Comparison of ENCODE assay signal across 8 cellular contexts in the genomic region with DNA sequence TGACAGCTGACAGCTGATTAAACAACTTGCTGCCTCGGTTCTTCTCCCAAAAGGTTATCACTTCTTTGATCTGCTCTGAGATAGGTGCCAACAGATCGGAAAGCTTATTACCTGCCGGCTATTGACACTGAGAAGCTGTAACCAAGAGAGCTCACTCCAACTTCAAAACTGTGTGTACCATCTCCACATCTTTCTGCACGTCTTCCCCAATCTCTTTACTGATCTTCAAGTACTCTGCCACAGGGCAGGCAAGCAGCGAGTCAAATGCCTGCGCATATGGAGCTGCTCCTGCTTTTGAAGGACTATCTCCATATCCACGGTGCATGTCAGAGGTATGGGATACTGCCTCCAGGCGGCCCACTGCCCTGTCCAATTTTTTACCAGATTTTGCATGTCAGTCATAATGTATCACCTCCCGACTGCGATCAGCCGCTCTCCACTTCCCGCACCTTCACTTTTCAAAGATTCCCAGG. TPM values are rescaled to one million over a fixed set of nuclear protein-coding genes. Genes with fewer than 3 reads are reported as not detected.
DNase-seq lines count a peak whose midpoint lies in the region; TF ChIP-seq lines count a peak whose summit lies in the region.

No MANE protein-coding gene starts in this region.

- H3K36me3 Mint-ChIP-seq in activated CD4-positive, alpha-beta T cell treated with anti-CD3 and anti-CD28 coated beads, Interleukin-2, amount 10 ng/mL, durations not matched to agents 7 days and 5 days (ENCODE audit: low read depth), result peaks cover 35% of the 10 kb centered on the region

- no peak overlapping the region for H3K9ac ChIP-seq in OCI-LY3 (ENCODE audit: low read length)

- DNase-seq in activated CD4-positive, alpha-beta T cell treated with anti-CD3 and anti-CD28 coated beads, Interleukin-2, amount 10 ng/mL, durations not matched to agents 7 days and 5 days, result no peak
- no peak for DNase-seq in activated CD4-positive, alpha-beta T cell treated with anti-CD3 and anti-CD28 coated beads for 48 hours
- no peak for DNase-seq in fibroblast of mammary gland (ENCODE audit: low read depth)
- no peak for DNase-seq in sigmoid colon
- DNase-seq in DMS79 (lab: John Stamatoyannopoulos, UW), result no peak
- DNase-seq in posterior vena cava (ENCODE audit: low spot score), result no peak
- no peak for DNase-seq in DMS153 (lab: John Stamatoyannopoulos, UW)

- peak overlapping the region; percentile 2 for H3K27ac Mint-ChIP-seq in activated CD4-positive, alpha-beta T cell treated with anti-CD3 and anti-CD28 coated beads, Interleukin-2, amount 10 ng/mL, durations not matched to agents 7 days and 5 days

- no peaks in the 10 kb centered on the region for H4K20me1 ChIP-seq in OCI-LY3 (ENCODE audit: insufficient read depth, low read length)

- H3K36me3 ChIP-seq in OCI-LY3 (replicated peaks; ENCODE audit: low read depth, low read length), result peaks cover 5% of the 10 kb centered on the region
- H3K36me3 ChIP-seq in sigmoid colon, result peaks cover 0 to 21% (median 0%) of the 10 kb centered on the region in 4 donors

- POLR2A ChIA-PET in activated CD4-positive, alpha-beta T cell treated with anti-CD3 and anti-CD28 coated beads, Interleukin-2, amount 10 ng/mL, durations not matched to agents 7 days and 5 days (lab: Charles Lee), result no interaction called here

- H3K4me2 ChIP-seq in OCI-LY3 (ENCODE audit: low read length), result peak overlapping the region; percentile 66

- peaks cover 4% of the 10 kb centered on the region; the same call in 1 of the 2 replicates for H3K4me1 ChIP-seq in OCI-LY3 (ENCODE audit: low read length)
- H3K4me1 ChIP-seq in sigmoid colon, result peaks cover 0 to 13% (median 8%) of the 10 kb centered on the region in 4 donors

- peak overlapping the region; percentile 80 for H3K4me3 Mint-ChIP-seq in activated CD4-positive, alpha-beta T cell treated with anti-CD3 and anti-CD28 coated beads, Interleukin-2, amount 10 ng/mL, durations not matched to agents 7 days and 5 days

- H3K27ac ChIP-seq in OCI-LY3 (ENCODE audit: low read length), result no peak overlapping the region
- H3K27ac ChIP-seq in sigmoid colon, result peak overlapping the region in 3 of 4 donors; percentile 62 to 77 (median 65)

- H2AFZ ChIP-seq in OCI-LY3 (ENCODE audit: low read depth, low read length), result peak overlapping the region; percentile 84; the same call in 1 of the 2 replicates

- WGBS in sigmoid colon, 2 donors, result 61 to 68% methylated on average over 12 of the region's 12 CpGs

- H3K4me3 ChIP-seq in OCI-LY3 (ENCODE audit: low read length) (peak overlapping the region; percentile 91), fibroblast of mammary gland (ENCODE audit: control insufficient read depth, low read depth, low read length) (peak overlapping the region; percentile 71), sigmoid colon (peak overlapping the region; percentile 68 to 92 (median 85))

- H3K4me1 Mint-ChIP-seq in activated CD4-positive, alpha-beta T cell treated with anti-CD3 and anti-CD28 coated beads, Interleukin-2, amount 10 ng/mL, durations not matched to agents 7 days and 5 days, result peaks cover 25% of the 10 kb centered on the region

- H3K27me3 ChIP-seq in OCI-LY3 (ENCODE audit: low read depth, low read length), result no peaks in the 10 kb centered on the region
- H3K27me3 ChIP-seq in sigmoid colon, result no peaks in the 10 kb centered on the region

- no peak for TF ChIP-seq POLR2A in sigmoid colon (IDR thresholded peaks at IDR 0.05)

- H3K79me2 ChIP-seq in OCI-LY3 (ENCODE audit: low read length), result peaks cover 5% of the 10 kb centered on the region; the same call in 1 of the 2 replicates

- TF ChIP-seq CTCF in OCI-LY3 (IDR thresholded peaks at IDR 0.05; ENCODE audit: low read depth, low read length) (no peak), fibroblast of mammary gland (conservative IDR thresholded peaks at IDR 0.05; ENCODE audit: control insufficient read depth, insufficient read depth, low read depth, low read length) (peak; percentile 4), sigmoid colon (IDR thresholded peaks at IDR 0.05) (no peak)

- TF ChIP-seq EP300 in sigmoid colon (IDR thresholded peaks at IDR 0.05), result no peak

- H3K9me3 Mint-ChIP-seq in activated CD4-positive, alpha-beta T cell treated with anti-CD3 and anti-CD28 coated beads, Interleukin-2, amount 10 ng/mL, durations not matched to agents 7 days and 5 days, result peaks cover 22% of the 10 kb centered on the region

- CTCF ChIA-PET in activated CD4-positive, alpha-beta T cell treated with anti-CD3 and anti-CD28 coated beads, Interleukin-2, amount 10 ng/mL, durations not matched to agents 7 days and 5 days (lab: Charles Lee), result interaction anchor here (0.7 kb wide), 1 partner anchor 55 kb away, joined by 4 read pairs; no protein-coding TSS in a partner anchor

- intact Hi-C loops in sigmoid colon (cut with DNase I) (loop anchor here (1.0 to 5.0 kb wide), 2 partner anchors 34 to 42 kb away; a partner anchor contains a TSS), posterior vena cava (cut with DNase I) (no loop called here)

- no peaks in the 10 kb centered on the region for H3K9me3 ChIP-seq in OCI-LY3 (ENCODE audit: insufficient read depth, low read length)
- H3K9me3 ChIP-seq in sigmoid colon, result no peaks in the 10 kb centered on the region

- peaks cover 4% of the 10 kb centered on the region for H3K27me3 Mint-ChIP-seq in activated CD4-positive, alpha-beta T cell treated with anti-CD3 and anti-CD28 coated beads, Interleukin-2, amount 10 ng/mL, durations not matched to agents 7 days and 5 days

RNA-seq across cellular contexts. Expression of a gene that starts 0.4 kb away (rescaled TPM):
- total RNA-seq in activated CD4-positive, alpha-beta T cell treated with anti-CD3 and anti-CD28 coated beads, Interleukin-2, amount 10 ng/mL, durations not matched to agents 7 days and 5 days, result 1 to 10 TPM; 3.4 to 4.2 TPM
- total RNA-seq in sigmoid colon (1 to 10 TPM; 2.2 to 3.8 (median 2.9) TPM), posterior vena cava (1 to 10 TPM; 2.7 to 2.9 TPM)
- polyA plus RNA-seq in sigmoid colon, result 1 to 10 TPM in 2 of 3 donors, under 1 TPM in 1; 0.46 to 3.3 (median 1.8) TPM

RNA-seq across cellular contexts. Expression of a gene that starts 31.5 kb away (rescaled TPM):
- total RNA-seq in activated CD4-positive, alpha-beta T cell treated with anti-CD3 and anti-CD28 coated beads, Interleukin-2, amount 10 ng/mL, durations not matched to agents 7 days and 5 days, result under 1 TPM; 0.45 to 0.73 TPM
- total RNA-seq in sigmoid colon (1 to 10 TPM; 4.1 to 6.2 (median 5.4) TPM), posterior vena cava (1 to 10 TPM; 4.4 to 5.1 TPM)
- 1 to 10 TPM in 1 of 3 donors, under 1 TPM in 2; 0.46 to 2.9 (median 0.60) TPM for polyA plus RNA-seq in sigmoid colon

RNA-seq across cellular contexts. Expression of a gene that starts 42.8 kb away (rescaled TPM):
- total RNA-seq in activated CD4-positive, alpha-beta T cell treated with anti-CD3 and anti-CD28 coated beads, Interleukin-2, amount 10 ng/mL, durations not matched to agents 7 days and 5 days, result 10 to 100 TPM; 18.0 to 19.0 TPM
- total RNA-seq in sigmoid colon, result 100 to 1,000 TPM in 2 of 4 donors, 10 to 100 TPM in 2; 72.1 to 108 (median 94.6) TPM
- 10 to 100 TPM; 21.3 to 31.2 (median 21.9) TPM for polyA plus RNA-seq in sigmoid colon
- 10 to 100 TPM; 27.5 to 30.2 TPM for total RNA-seq in posterior vena cava
